Comparison of ENCODE assay signal across 17 cellular contexts in the genomic region with DNA sequence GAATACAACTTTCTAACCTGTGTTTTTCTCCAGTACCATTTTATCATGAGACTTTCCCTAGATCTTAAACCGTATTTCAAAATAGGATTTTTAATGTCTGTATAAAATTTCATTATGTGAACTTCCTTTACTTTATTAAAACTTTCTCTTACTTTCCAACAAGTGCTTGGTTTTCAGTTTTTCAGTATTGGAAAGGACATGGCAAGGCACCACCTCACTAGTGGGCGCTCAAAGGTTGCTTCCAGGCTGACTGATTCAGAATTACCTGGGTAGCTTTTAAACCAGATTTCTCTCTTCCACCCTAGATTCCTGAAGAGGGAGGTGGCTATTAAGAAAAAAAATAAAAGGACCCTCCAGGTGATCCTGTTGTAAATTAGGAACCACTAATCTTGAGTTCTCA.
DNase-seq lines count a peak whose midpoint lies in the region; ATAC-seq, FAIRE-seq and TF ChIP-seq lines count a peak whose summit lies in the region.
"Had no signal": no experiment of that assay in that cellular context is flagged by ENCODE, and none has a peak within 500 bp of the region (broad histone marks: within the 10 kb centered on the region; RNA-seq: fewer than 3 reads in every experiment).

No MANE protein-coding gene starts in this region.

- ATAC-seq in A549, result peak in 1 of 2 experiments; percentile 51; a peak in 1 of 6 replicates
- no peak for ATAC-seq in activated CD4-positive, CD25-positive, alpha-beta regulatory T cell treated with anti-CD3 and anti-CD28 coated beads, Interleukin-2, amount 50 U/mL, for 24 hours
- ATAC-seq: heart right ventricle, T-cell had no signal

- H3K4me1 ChIP-seq in A549, result no peaks in the 10 kb centered on the region
- H3K4me1 ChIP-seq: heart right ventricle, left ventricle myocardium inferior had no signal

- no peak for FAIRE-seq in A549 (lab: Jason Lieb, UNC)

- no peaks in the 10 kb centered on the region for H3K9me3 ChIP-seq in A549
- H3K9me3 ChIP-seq: heart right ventricle, left ventricle myocardium inferior had no signal

- no peaks in the 10 kb centered on the region for H3K36me3 Mint-ChIP-seq in endothelial cell (ENCODE audit: low read depth, unreplicated experiment)
- H3K36me3 Mint-ChIP-seq: activated naive CD8-positive, alpha-beta T cell treated with anti-CD3 and anti-CD28 coated beads for 36 hours; T-cell had no signal

- H3K4me3 ChIP-seq in A549, result no peak overlapping the region
- H3K4me3 ChIP-seq in GM12864 (ENCODE audit: low read depth, low read length), result no peak overlapping the region
- no peak overlapping the region for H3K4me3 ChIP-seq in epithelial cell of esophagus (ENCODE audit: low read length)
- H3K4me3 ChIP-seq: heart right ventricle, left ventricle myocardium inferior had no signal

- no peak overlapping the region for H3K4me2 ChIP-seq in A549
- H3K4me2 ChIP-seq: KMS-11 had no signal

- TF ChIP-seq CTCF in A549 (IDR thresholded peaks at IDR 0.05), result peak; percentile 54
- TF ChIP-seq CTCF in GM12864 (IDR thresholded peaks at IDR 0.05; ENCODE audit: low read depth, low read length, missing control alignments), result peak; percentile 10
- peak; percentile 93 for TF ChIP-seq CTCF in epithelial cell of esophagus (IDR thresholded peaks at IDR 0.05; ENCODE audit: insufficient read depth, low read depth, low read length, missing control alignments)
- TF ChIP-seq CTCF in endothelial cell (IDR thresholded peaks at IDR 0.05; ENCODE audit: unreplicated experiment), result no peak

- DNase-seq in A549 (ENCODE audit: low read depth in 1 of 2, low spot score in 1 of 2) (peak in 1 of 2 experiments; percentile 23), GM12864 (ENCODE audit: low read depth) (no peak), NCI-H69 (lab: John Stamatoyannopoulos, UW) (peak; percentile 67), epithelial cell of esophagus (ENCODE audit: low read depth) (peak; percentile 64), endothelial cell (ENCODE audit: low spot score) (no peak), OCI-M1 (lab: John Stamatoyannopoulos, UW) (no peak)
- DNase-seq in activated naive CD4-positive, alpha-beta T cell treated with anti-CD3 and anti-CD28 coated beads, Interleukin-2, amount 50 U/mL, for 16 hours, result no peak
- DNase-seq: activated naive CD8-positive, alpha-beta T cell treated with anti-CD3 and anti-CD28 coated beads for 36 hours; DND-41; heart right ventricle; left ventricle myocardium inferior; stimulated activated CD4-positive, alpha-beta T cell treated with anti-CD3 and anti-CD28 coated beads, Interleukin-1b, Interleukin-23, amount 100 ng/mL, for 48 hours; T-cell; trophoblast cell had no signal

- TF ChIP-seq EP300 in A549 (IDR thresholded peaks at IDR 0.05), result no peak

- POLR2A ChIA-PET in A549 (lab: Yijun Ruan, JAX), result no interaction called here

- CTCF ChIA-PET in A549 (lab: Yijun Ruan, JAX), result interaction anchor here (0.8 to 1.1 kb wide), 3 partner anchors 221 to 312 kb away, joined by 3 to 4 read pairs (median 3); no protein-coding TSS in a partner anchor

- no peaks in the 10 kb centered on the region for H3K9me3 Mint-ChIP-seq in endothelial cell (ENCODE audit: unreplicated experiment)
- H3K9me3 Mint-ChIP-seq: activated naive CD8-positive, alpha-beta T cell treated with anti-CD3 and anti-CD28 coated beads for 36 hours had no signal

- no peak for TF ChIP-seq POLR2A in A549 (IDR thresholded peaks at IDR 0.05; ENCODE audit: low read length)

- H3K27me3 Mint-ChIP-seq in endothelial cell (ENCODE audit: unreplicated experiment), result peaks cover 1% of the 10 kb centered on the region
- H3K27me3 Mint-ChIP-seq: activated naive CD8-positive, alpha-beta T cell treated with anti-CD3 and anti-CD28 coated beads for 36 hours; T-cell had no signal

- H3K4me3 Mint-ChIP-seq in endothelial cell (ENCODE audit: unreplicated experiment), result no peak overlapping the region
- H3K4me3 Mint-ChIP-seq: activated naive CD8-positive, alpha-beta T cell treated with anti-CD3 and anti-CD28 coated beads for 36 hours; T-cell had no signal

- H3K27ac Mint-ChIP-seq in endothelial cell (ENCODE audit: unreplicated experiment), result no peak overlapping the region
- H3K27ac Mint-ChIP-seq: activated naive CD8-positive, alpha-beta T cell treated with anti-CD3 and anti-CD28 coated beads for 36 hours; T-cell had no signal

- H3K27ac ChIP-seq in A549, result no peak overlapping the region
- H3K27ac ChIP-seq: epithelial cell of prostate, heart right ventricle, KMS-11, left ventricle myocardium inferior had no signal

- peak; percentile 67 to 72 for TF ChIP-seq RAD21 in A549 (conservative IDR thresholded peaks at IDR 0.05 in 1 of 2, IDR thresholded peaks at IDR 0.05 in 1 of 2)

- WGBS in A549 (ENCODE audit: missing lambda C conversion rate), result 12% methylated on average over 2 of the region's 2 CpGs

- peaks cover 6% of the 10 kb centered on the region for H3K4me1 Mint-ChIP-seq in endothelial cell (ENCODE audit: unreplicated experiment)
- H3K4me1 Mint-ChIP-seq: activated naive CD8-positive, alpha-beta T cell treated with anti-CD3 and anti-CD28 coated beads for 36 hours; T-cell had no signal

TF ChIP-seq in A549, 52 proteins besides CTCF, POLR2A, EP300 and RAD21:
- TF ChIP-seq SMC3 (IDR thresholded peaks at IDR 0.05) (peak; percentile 69), RARB (CRISPR knock-in tag; IDR thresholded peaks at IDR 0.05) (no peak)
TF ChIP-seq in A549: peak in this region for 1.

Comparison
In these comparisons a context has a peak if more than half of its experiments do, and no peak if none do; other contexts are left out.
1. DNase-seq: peak in NCI-H69 (single experiment) and epithelial cell of esophagus (single experiment); none in GM12864 (single experiment), endothelial cell (single experiment), OCI-M1 (single experiment) and activated naive CD4-positive, alpha-beta T cell treated with anti-CD3 and anti-CD28 coated beads, Interleukin-2, amount 50 U/mL, for 16 hours (single experiment).